ENCODE assay signal across 14 cellular contexts in genomic region chr18:79560861-79561210, GRCh38.
DNase-seq lines count a peak whose midpoint lies in the region; ATAC-seq and TF ChIP-seq lines count a peak whose summit lies in the region.
"Had no signal": no experiment of that assay in that cellular context is flagged by ENCODE, and none has a peak within 500 bp of the region (broad histone marks: within the 10 kb centered on the region; RNA-seq: fewer than 3 reads in every experiment).

No MANE protein-coding gene starts in this region.

- H3K9ac ChIP-seq in neuronal stem cell (ENCODE audit: low read depth, low read length, poor library complexity), result no peak overlapping the region

- no peak overlapping the region for H3K4ac ChIP-seq in neuronal stem cell (ENCODE audit: low read length)

- H4K91ac ChIP-seq in neuronal stem cell (ENCODE audit: low read depth, low read length, poor library complexity), result no peak overlapping the region

- H3K9me3 Mint-ChIP-seq in chondrocyte (ENCODE audit: low read depth), result no peaks in the 10 kb centered on the region
- H3K9me3 Mint-ChIP-seq: CD4-positive, alpha-beta memory T cell had no signal

- no peak overlapping the region for H3K4me2 ChIP-seq in neuronal stem cell (ENCODE audit: insufficient read depth, low read length, poor library complexity, severe bottlenecking)
- H3K4me2 ChIP-seq: GM23338 had no signal

- H3K4me1 Mint-ChIP-seq in chondrocyte (ENCODE audit: low read depth), result peaks cover 39% of the 10 kb centered on the region
- H3K4me1 Mint-ChIP-seq: CD4-positive, alpha-beta memory T cell; GM23338; H9 had no signal

- no peak overlapping the region for H3K23ac ChIP-seq in neuronal stem cell (ENCODE audit: low read depth, low read length, poor library complexity)

- no peak overlapping the region for H2AFZ ChIP-seq in neuronal stem cell (ENCODE audit: low read length)
- H2AFZ ChIP-seq: GM23338 had no signal

- no peak overlapping the region for H3K4me3 Mint-ChIP-seq in chondrocyte (ENCODE audit: unreplicated experiment)
- H3K4me3 Mint-ChIP-seq: CD4-positive, alpha-beta memory T cell; GM23338; H9 had no signal

- peak overlapping the region; percentile 6 for H3K18ac ChIP-seq in neuronal stem cell (ENCODE audit: low read length)

- H2BK15ac ChIP-seq in neuronal stem cell (ENCODE audit: low read length), result no peak overlapping the region

- peak overlapping the region; percentile 23 for H2AK5ac ChIP-seq in neuronal stem cell (ENCODE audit: low read depth, low read length)

- intact Hi-C loops in spleen (cut with DNase I; ENCODE audit: low total_unique reads), result no loop called here

- H3K36me3 Mint-ChIP-seq in chondrocyte (ENCODE audit: low read depth), result no peaks in the 10 kb centered on the region
- H3K36me3 Mint-ChIP-seq: CD4-positive, alpha-beta memory T cell had no signal

- H3K27me3 Mint-ChIP-seq in chondrocyte (ENCODE audit: low read depth), result no peaks in the 10 kb centered on the region
- H3K27me3 Mint-ChIP-seq: CD4-positive, alpha-beta memory T cell had no signal

- no peak overlapping the region for H4K8ac ChIP-seq in neuronal stem cell (ENCODE audit: low read depth, low read length)

- no peak overlapping the region for H2BK5ac ChIP-seq in neuronal stem cell (ENCODE audit: low read length)

- TF ChIP-seq CTCF in chondrocyte (IDR thresholded peaks at IDR 0.05), result no peak
- TF ChIP-seq CTCF in spleen (IDR thresholded peaks at IDR 0.05 in 8 of 11, conservative IDR thresholded peaks at IDR 0.05 in 3 of 11), result no peak

- no peak for DNase-seq in chondrocyte (ENCODE audit: low spot score)
- no peak for DNase-seq in neuronal stem cell (ENCODE audit: low spot score)
- peak; percentile 16 for DNase-seq in spleen
- no peak for DNase-seq in left lobe of liver (ENCODE audit: low spot score)
- DNase-seq in LoVo (ENCODE audit: low spot score), result no peak
- DNase-seq in NOMO-1 treated with DMSO at 0.1 percent for 48 hours (lab: John Stamatoyannopoulos, UW; ENCODE audit: unreplicated experiment), result no peak
- DNase-seq: Calu3; CD4-positive, alpha-beta memory T cell; DMS53; DMS79 treated with DMSO at 0.1 percent for 48 hours; GF-D8 had no signal

- no CpG with 5 or more reads among the region's 5 CpGs for WGBS in neuronal stem cell (ENCODE audit: extremely low coverage in 2 of 2, insufficient read length in 2 of 2, insufficient replicate concordance in 1 of 2), 2 donors
- WGBS in spleen, 5 donors, result 87 to 94% (median 89%) methylated on average over 5 of the region's 5 CpGs

- H3K79me1 ChIP-seq in neuronal stem cell (ENCODE audit: low read depth, low read length), result no peaks in the 10 kb centered on the region

- H3K27me3 ChIP-seq in neuronal stem cell (ENCODE audit: control insufficient read depth in 3 of 3, insufficient read depth in 3 of 3, low read depth in 1 of 3, low read length in 3 of 3) (no peaks in the 10 kb centered on the region), spleen (replicated peaks in 1 of 7) (no peaks in the 10 kb centered on the region)

- TF ChIP-seq POLR2A in spleen (IDR thresholded peaks at IDR 0.05), result no peak

- H3K4me3 ChIP-seq in neuronal stem cell (ENCODE audit: low read length in 2 of 2) (no peak overlapping the region), spleen (no peak overlapping the region)
- H3K4me3 ChIP-seq: GM23338 had no signal

- H3K9me3 ChIP-seq in neuronal stem cell (replicated peaks in 1 of 2; ENCODE audit: control insufficient read depth in 2 of 2, insufficient read depth in 1 of 2, low read depth in 1 of 2, low read length in 2 of 2), result no peaks in the 10 kb centered on the region
- H3K9me3 ChIP-seq in spleen, result no peaks in the 10 kb centered on the region

- H3K27ac Mint-ChIP-seq in chondrocyte (ENCODE audit: unreplicated experiment), result peak overlapping the region; percentile 84
- H3K27ac Mint-ChIP-seq: CD4-positive, alpha-beta memory T cell; GM23338; H9 had no signal

- H3K36me3 ChIP-seq in neuronal stem cell (replicated peaks in 1 of 2; ENCODE audit: control insufficient read depth in 2 of 2, insufficient read depth in 2 of 2, low read length in 2 of 2) (no peaks in the 10 kb centered on the region), spleen (no peaks in the 10 kb centered on the region)

- H3K27ac ChIP-seq in neuronal stem cell (replicated peaks; ENCODE audit: low read length), result no peak overlapping the region
- H3K27ac ChIP-seq in spleen, result no peak overlapping the region

- H3K14ac ChIP-seq in neuronal stem cell (ENCODE audit: low read length), result no peak overlapping the region

- H2BK120ac ChIP-seq in neuronal stem cell (ENCODE audit: low read depth, low read length), result no peak overlapping the region

- ATAC-seq in left lobe of liver, result no peak
- ATAC-seq: GM23338, HCT116 had no signal

- H2BK12ac ChIP-seq in neuronal stem cell (ENCODE audit: low read length), result no peak overlapping the region

- H3K4me1 ChIP-seq in neuronal stem cell (ENCODE audit: control insufficient read depth in 2 of 2, insufficient read depth in 1 of 2, low read depth in 1 of 2, low read length in 2 of 2), result no peaks in the 10 kb centered on the region
- no peaks in the 10 kb centered on the region for H3K4me1 ChIP-seq in spleen
